ENCODE assay signal across 10 cellular contexts in genomic region chr19:52691737-52692136, GRCh38. TPM values are rescaled to one million over a fixed set of nuclear protein-coding genes. Genes with fewer than 3 reads are reported as not detected.
DNase-seq lines count a peak whose midpoint lies in the region; ATAC-seq, FAIRE-seq and TF ChIP-seq lines count a peak whose summit lies in the region.
"Had no signal": no experiment of that assay in that cellular context is flagged by ENCODE, and none has a peak within 500 bp of the region (broad histone marks: within the 10 kb centered on the region; RNA-seq: fewer than 3 reads in every experiment).

No MANE protein-coding gene starts in this region.

- intact Hi-C loops in CD4-positive, alpha-beta T cell (cut with DNase I, micrococcal nuclease) = loop anchor here in 1 of 2 experiments (1.0 to 5.0 kb wide), 5 partner anchors 35 to 395 kb away; partner anchors contain the start of genes ZNF480, ZNF611, ZNF808 and ZNF83
- intact Hi-C loops in activated CD8-positive, alpha-beta T cell treated with anti-CD3 and anti-CD28 coated beads for 36 hours (cut with micrococcal nuclease) = no loop called here

- POLR2A ChIA-PET in CD4-positive, alpha-beta T cell (lab: Charles Lee) = interaction anchor here (1.3 kb wide), 1 partner anchor 54 kb away, joined by 3 read pairs; no protein-coding TSS in a partner anchor
- POLR2A ChIA-PET in activated CD8-positive, alpha-beta T cell treated with anti-CD3 and anti-CD28 coated beads for 36 hours (lab: Charles Lee) = interaction anchor here (0.8 kb wide), 1 partner anchor 9 kb away, joined by 3 read pairs; no protein-coding TSS in a partner anchor

- no peak for DNase-seq in CD4-positive, alpha-beta T cell
- DNase-seq in GM13977 (ENCODE audit: low spot score) = peak; percentile 26
- peak; percentile 10 for DNase-seq in activated CD8-positive, alpha-beta T cell treated with anti-CD3 and anti-CD28 coated beads for 36 hours
- DNase-seq in naive B cell = no peak
- no peak for DNase-seq in NCI-H2107 treated with DMSO at 0.1 percent for 48 hours (lab: John Stamatoyannopoulos, UW; ENCODE audit: unreplicated experiment)
- no peak for DNase-seq in GM12892 (ENCODE audit: insufficient read length)
- DNase-seq in NCI-H526 (lab: John Stamatoyannopoulos, UW) = no peak
- DNase-seq: DMS153, MM.1S had no signal

- TF ChIP-seq CTCF in CD4-positive, alpha-beta T cell (IDR thresholded peaks at IDR 0.05) = no peak
- TF ChIP-seq CTCF in GM13977 (IDR thresholded peaks at IDR 0.05; ENCODE audit: extremely low read depth, insufficient read depth, missing control alignments) = no peak
- no peak for TF ChIP-seq CTCF in activated CD8-positive, alpha-beta T cell treated with anti-CD3 and anti-CD28 coated beads for 36 hours (IDR thresholded peaks at IDR 0.05)

- H3K27ac Mint-ChIP-seq in CD4-positive, alpha-beta T cell = peak overlapping the region; percentile 89
- H3K27ac Mint-ChIP-seq in activated CD8-positive, alpha-beta T cell treated with anti-CD3 and anti-CD28 coated beads for 36 hours = no peak overlapping the region
- peak overlapping the region in 1 of 6 donors; percentile 38 for H3K27ac Mint-ChIP-seq in naive B cell

- peaks cover 34% of the 10 kb centered on the region for H3K4me1 Mint-ChIP-seq in CD4-positive, alpha-beta T cell (ENCODE audit: low read depth)
- H3K4me1 Mint-ChIP-seq in activated CD8-positive, alpha-beta T cell treated with anti-CD3 and anti-CD28 coated beads for 36 hours (ENCODE audit: low read depth) = peaks cover 28% of the 10 kb centered on the region
- H3K4me1 Mint-ChIP-seq in naive B cell = peaks cover 25 to 41% (median 40%) of the 10 kb centered on the region in 3 donors

- in situ Hi-C loops in GM13977 (cut with MboI; ENCODE audit: low pct_unique_long_range_greater_than_20kb, low sequenced_read_pairs, unreplicated experiment) = no loop called here

- ATAC-seq in CD4-positive, alpha-beta T cell (ENCODE audit: poor library complexity) = no peak
- ATAC-seq in activated CD8-positive, alpha-beta T cell treated with anti-CD3 and anti-CD28 coated beads for 36 hours = no peak
- ATAC-seq in naive B cell (ENCODE audit: low read depth in 2 of 2) = no peak
- no peak for ATAC-seq in GM18861 (IDR thresholded peaks at IDR 0.05; ENCODE audit: unreplicated experiment)

- CTCF ChIA-PET in CD4-positive, alpha-beta T cell (lab: Charles Lee) = no interaction called here
- CTCF ChIA-PET in activated CD8-positive, alpha-beta T cell treated with anti-CD3 and anti-CD28 coated beads for 36 hours (lab: Charles Lee) = interaction anchor here (1.6 kb wide), 1 partner anchor 23 kb away, joined by 4 read pairs; no protein-coding TSS in a partner anchor

- no peak for TF ChIP-seq POLR2A in GM12892 (IDR thresholded peaks at IDR 0.05; ENCODE audit: low read depth, low read length)

- no peaks in the 10 kb centered on the region for H3K9me3 Mint-ChIP-seq in CD4-positive, alpha-beta T cell
- peaks cover 2% of the 10 kb centered on the region for H3K9me3 Mint-ChIP-seq in activated CD8-positive, alpha-beta T cell treated with anti-CD3 and anti-CD28 coated beads for 36 hours
- peaks cover 0 to 18% (median 6%) of the 10 kb centered on the region in 7 donors for H3K9me3 Mint-ChIP-seq in naive B cell

- H3K27me3 ChIP-seq in CD4-positive, alpha-beta T cell (ENCODE audit: control insufficient read depth, insufficient read depth, low read length) = no peaks in the 10 kb centered on the region

- H3K27me3 Mint-ChIP-seq in CD4-positive, alpha-beta T cell = no peaks in the 10 kb centered on the region
- H3K27me3 Mint-ChIP-seq in activated CD8-positive, alpha-beta T cell treated with anti-CD3 and anti-CD28 coated beads for 36 hours = no peaks in the 10 kb centered on the region
- no peaks in the 10 kb centered on the region for H3K27me3 Mint-ChIP-seq in naive B cell

- H3K36me3 Mint-ChIP-seq in CD4-positive, alpha-beta T cell (ENCODE audit: low read depth) = peaks cover 16% of the 10 kb centered on the region
- H3K36me3 Mint-ChIP-seq in activated CD8-positive, alpha-beta T cell treated with anti-CD3 and anti-CD28 coated beads for 36 hours (ENCODE audit: low read depth) = peaks cover 17% of the 10 kb centered on the region
- H3K36me3 Mint-ChIP-seq in naive B cell = peaks cover 0 to 4% of the 10 kb centered on the region in 2 donors

- peak overlapping the region; percentile 80 for H3K4me3 Mint-ChIP-seq in CD4-positive, alpha-beta T cell
- H3K4me3 Mint-ChIP-seq in activated CD8-positive, alpha-beta T cell treated with anti-CD3 and anti-CD28 coated beads for 36 hours = peak overlapping the region; percentile 21
- peak overlapping the region in 6 of 8 donors; percentile 96 to 99 (median 98) for H3K4me3 Mint-ChIP-seq in naive B cell

- no peaks in the 10 kb centered on the region for H3K9me3 ChIP-seq in CD4-positive, alpha-beta T cell (ENCODE audit: control insufficient read depth, low read length)

- H3K27ac ChIP-seq in CD4-positive, alpha-beta T cell (ENCODE audit: low read depth, low read length) = no peak overlapping the region

- FAIRE-seq in GM12892 (lab: Jason Lieb, UNC) = no peak

RNA-seq across cellular contexts. Expression of gene ZNF611, which starts 43.1 kb away (rescaled TPM):
- 10 to 100 TPM; 14.6 to 15.5 TPM for total RNA-seq in CD4-positive, alpha-beta T cell
- 10 to 100 TPM; 18.4 to 20.9 TPM for total RNA-seq in activated CD8-positive, alpha-beta T cell treated with anti-CD3 and anti-CD28 coated beads for 36 hours
- polyA plus RNA-seq in naive B cell (ENCODE audit: low read depth in 6 of 6) = 10 to 100 TPM; 14.2 to 53.5 (median 35.9) TPM
- polyA plus RNA-seq in GM12892 (2012; ENCODE audit: missing spikeins) = 6.2 TPM

RNA-seq across cellular contexts. Expression of gene ZNF83, which starts 53.6 kb away (rescaled TPM):
- total RNA-seq in CD4-positive, alpha-beta T cell = 10 to 100 TPM; 58.7 to 60.2 TPM
- 10 to 100 TPM; 27.4 to 31.1 TPM for total RNA-seq in activated CD8-positive, alpha-beta T cell treated with anti-CD3 and anti-CD28 coated beads for 36 hours
- polyA plus RNA-seq in naive B cell (ENCODE audit: low read depth in 6 of 6) = 10 to 100 TPM in 5 of 6 donors, 1 to 10 TPM in 1; 6.7 to 31.5 (median 14.8) TPM
- 35.9 TPM for polyA plus RNA-seq in GM12892 (2012; ENCODE audit: missing spikeins)

Comparison
In these comparisons a context has a peak if more than half of its experiments do, and no peak if none do; other contexts are left out.
1. DNase-seq: peak in GM13977 (single experiment) and activated CD8-positive, alpha-beta T cell treated with anti-CD3 and anti-CD28 coated beads for 36 hours (single experiment); none in CD4-positive, alpha-beta T cell (0 of 10), naive B cell (single experiment), NCI-H2107 treated with DMSO at 0.1 percent for 48 hours (single experiment), GM12892 (single experiment) and NCI-H526 (0 of 2).
2. H3K4me3 Mint-ChIP-seq: peak in every context shown above with its lines; median percentile 98 in naive B cell; 80 in CD4-positive, alpha-beta T cell; 21 in activated CD8-positive, alpha-beta T cell treated with anti-CD3 and anti-CD28 coated beads for 36 hours.